8 cellular contexts compared by ENCODE assay signal in the genomic region with DNA sequence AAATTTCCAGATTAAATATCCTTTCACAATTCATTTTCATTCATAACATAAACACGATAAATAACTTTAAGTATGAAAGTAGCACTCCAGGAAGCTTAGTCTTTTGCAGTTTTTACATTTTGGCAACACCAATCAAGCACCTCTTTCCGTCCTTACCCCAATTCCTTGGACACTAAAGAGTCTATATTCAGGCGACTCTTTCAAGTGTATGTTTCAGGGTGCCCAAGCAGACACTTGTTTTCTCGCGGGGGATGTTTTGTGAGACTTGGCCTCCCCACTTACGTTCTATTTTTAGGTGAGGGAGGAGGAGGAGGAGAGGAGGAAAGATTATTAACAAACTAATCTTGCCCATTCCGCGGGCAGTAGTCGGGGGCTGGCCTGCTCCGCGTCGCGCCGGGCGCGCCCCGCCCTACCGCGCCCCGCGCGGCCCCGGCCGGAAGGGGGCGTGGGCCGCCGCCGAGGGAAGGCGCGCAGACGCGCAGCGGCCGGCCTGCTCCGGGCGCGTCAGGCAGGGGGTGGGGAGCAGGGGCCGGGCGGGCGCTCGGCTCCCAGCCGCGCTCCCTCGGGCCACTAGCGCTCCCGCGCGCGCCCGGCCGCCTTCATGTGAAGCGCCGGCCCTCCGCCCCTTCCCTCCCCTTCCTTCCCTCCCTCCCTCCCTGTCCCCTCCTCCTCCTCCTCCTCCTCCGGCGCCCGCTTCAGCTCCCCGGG. TPM values are rescaled to one million over a fixed set of nuclear protein-coding genes. Genes with fewer than 3 reads are reported as not detected.
DNase-seq lines count a peak whose midpoint lies in the region; ATAC-seq and TF ChIP-seq lines count a peak whose summit lies in the region.

Gene ITPRID2 (plus strand): TSS at position 473 of the 708 bp plus-strand sequence. CDS start 337 bp downstream, outside the sequence.

- peaks cover 10% of the 10 kb centered on the region; the same call in 1 of the 2 replicates for H3K4me1 ChIP-seq in HUES6 (ENCODE audit: control insufficient read depth, insufficient read depth, low read length)
- peaks cover 0 to 57% (median 38%) of the 10 kb centered on the region in 4 donors for H3K4me1 ChIP-seq in stomach

- TF ChIP-seq CTCF in nephron progenitor cell (IDR thresholded peaks at IDR 0.05) (no peak), stomach (IDR thresholded peaks at IDR 0.05) (peak in 1 of 7 experiments; percentile 70)

- H3K27ac ChIP-seq in HUES6 (ENCODE audit: low read depth, low read length) (peak within 1 kb of the TSS; percentile 48; the same call in 1 of the 2 replicates), stomach (peak within 1 kb of the TSS; percentile 97 to 100 (median 99))

- H3K9me3 ChIP-seq in HUES6 (ENCODE audit: control insufficient read depth, insufficient read depth, low read depth, low read length) = no peaks in the 10 kb centered on the region
- H3K9me3 ChIP-seq in stomach = no peaks in the 10 kb centered on the region

- 0 to 3% (median 1%) methylated on average over 9 to 58 of the region's 58 CpGs for WGBS in stomach, 5 donors

- no peaks in the 10 kb centered on the region for H3K9me3 Mint-ChIP-seq in nephron progenitor cell

- TF ChIP-seq POLR2A in stomach (IDR thresholded peaks at IDR 0.05) = no peak

- peaks cover 5% of the 10 kb centered on the region for H3K36me3 Mint-ChIP-seq in nephron progenitor cell (ENCODE audit: low read depth)

- H3K36me3 ChIP-seq in HUES6 (ENCODE audit: control insufficient read depth, insufficient read depth, low read length) (no peaks in the 10 kb centered on the region), stomach (no peaks in the 10 kb centered on the region)

- peak within 1 kb of the TSS; percentile 85 for H3K9ac ChIP-seq in HUES6 (ENCODE audit: low read length)

- peak; percentile 61 for DNase-seq in DMS153 treated with DMSO at 0.1 percent for 48 hours (lab: John Stamatoyannopoulos, UW; ENCODE audit: unreplicated experiment)
- DNase-seq in RKO (ENCODE audit: low spot score) = peak; percentile 87
- peak; percentile 47 for DNase-seq in activated T-helper 9 cell treated with anti-CD3 and anti-CD28 coated beads, Interleukin-2, amount 50 U/mL, for 16 hours (ENCODE audit: low read depth)
- peak; percentile 77 for DNase-seq in fibroblast of the conjunctiva (ENCODE audit: low read depth)
- DNase-seq in nephron progenitor cell = peak; percentile 84
- DNase-seq in stomach = peak; percentile 92

- peak; percentile 90 for ATAC-seq in GM21515 (IDR thresholded peaks at IDR 0.05; ENCODE audit: unreplicated experiment)

- no peak for TF ChIP-seq EP300 in stomach (IDR thresholded peaks at IDR 0.05)

- H3K27me3 Mint-ChIP-seq in nephron progenitor cell (ENCODE audit: low read depth, poor library complexity) = peaks cover 3% of the 10 kb centered on the region

- peaks cover 55% of the 10 kb centered on the region for H3K4me1 Mint-ChIP-seq in nephron progenitor cell

- H3K4me3 Mint-ChIP-seq in nephron progenitor cell = peak within 1 kb of the TSS; percentile 97

- peak within 1 kb of the TSS; percentile 99 for H3K27ac Mint-ChIP-seq in nephron progenitor cell

- intact Hi-C loops in stomach (cut with DNase I; ENCODE audit: low total_unique reads) = no loop called here

- H3K27me3 ChIP-seq in HUES6 (ENCODE audit: control insufficient read depth, insufficient read depth, low read length) (peaks cover 9% of the 10 kb centered on the region; the same call in 1 of the 2 replicates), stomach (no peaks in the 10 kb centered on the region)

- H3K4me3 ChIP-seq in HUES6 (ENCODE audit: low read depth, low read length) (peak within 1 kb of the TSS; percentile 87), stomach (peak within 1 kb of the TSS; percentile 76 to 90 (median 82))

RNA-seq across cellular contexts. Expression of gene ITPRID2, which starts in this region (rescaled TPM):
- total RNA-seq in stomach = 100 to 1,000 TPM in 4 of 5 donors, 10 to 100 TPM in 1; 53.1 to 222 (median 146) TPM
- 10 to 100 TPM; 19.4 to 62.9 (median 37.6) TPM for polyA plus RNA-seq in stomach

Comparison
In these comparisons a context has a peak if more than half of its experiments do, and no peak if none do; other contexts are left out.
1. Peak in every context shown above with its lines: DNase-seq, ATAC-seq, H3K4me3 ChIP-seq and H3K27ac ChIP-seq.